In the genomic region with DNA sequence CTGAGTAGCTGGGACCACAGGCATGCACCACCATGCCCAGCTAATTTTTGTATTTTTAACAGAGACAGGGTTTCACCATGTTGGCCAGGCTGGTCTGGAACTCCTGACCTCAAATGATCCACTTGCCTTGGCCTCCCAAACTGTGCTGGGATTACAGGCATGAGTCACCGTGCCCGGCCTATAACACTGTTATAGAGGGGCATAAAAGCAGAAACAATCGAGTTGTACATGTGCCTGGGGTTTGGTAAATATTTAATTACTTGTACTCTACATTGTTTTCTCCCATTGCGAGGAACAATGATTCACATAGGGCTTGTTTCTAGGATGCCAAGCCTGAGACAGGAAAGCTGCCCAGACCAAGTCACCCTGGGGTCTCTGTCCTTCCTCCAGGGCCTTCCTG, we compare ENCODE assay signal across 4 cellular contexts. TPM values are rescaled to one million over a fixed set of nuclear protein-coding genes. Genes with fewer than 3 reads are reported as not detected.
"Had no signal": no experiment of that assay in that cellular context is flagged by ENCODE, and none has a peak within 500 bp of the region (broad histone marks: within the 10 kb centered on the region; RNA-seq: fewer than 3 reads in every experiment).

No MANE protein-coding gene starts in this region.

RNA-seq across cellular contexts. Expression of a gene that starts 45.8 kb away (rescaled TPM):
- total RNA-seq: foreskin keratinocyte, pancreas, suprapubic skin, T-helper 17 cell had no signal
- polyA plus RNA-seq: foreskin keratinocyte had no signal
